Comparison of ENCODE assay signal across 9 cellular contexts in the genomic region with DNA sequence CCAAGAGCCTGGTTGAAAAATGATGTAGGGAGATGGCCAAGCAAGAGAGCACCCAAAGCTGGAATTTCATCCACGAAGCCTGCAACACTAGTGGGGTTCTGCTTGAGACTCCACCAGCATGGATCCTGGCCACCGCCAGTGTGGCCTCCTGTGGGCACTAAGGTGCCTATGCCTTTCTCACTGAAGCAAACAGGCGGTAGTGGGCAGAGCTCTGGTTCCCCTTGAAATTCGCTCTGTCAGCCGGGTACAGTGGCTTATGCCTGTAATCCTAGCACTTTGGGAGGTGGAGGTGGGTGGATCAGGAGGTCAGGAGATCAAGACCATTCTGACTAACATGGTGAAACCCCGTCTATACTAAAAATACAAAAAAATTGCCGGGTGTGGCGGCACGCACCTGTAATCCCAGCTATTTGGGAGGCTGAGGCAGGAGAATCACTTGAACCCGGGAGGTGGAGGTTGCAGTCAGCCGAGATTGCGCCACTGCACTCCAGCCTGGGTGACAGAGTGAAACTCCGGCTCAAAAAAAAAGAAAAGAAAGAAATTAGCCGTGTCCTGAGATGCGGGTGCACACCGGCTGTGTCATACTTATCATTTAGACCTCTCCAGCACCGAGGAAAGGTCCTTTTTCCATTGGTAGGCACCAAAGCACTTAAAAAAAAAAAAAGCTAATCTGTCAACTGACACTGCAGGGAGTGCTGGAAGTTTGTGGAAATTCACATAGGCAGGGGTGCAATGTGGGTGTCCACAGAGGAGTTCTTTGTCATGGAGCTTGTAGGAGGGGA. TPM values are rescaled to one million over a fixed set of nuclear protein-coding genes. Genes with fewer than 3 reads are reported as not detected.
A peak's percentile ranks its signal among the peaks of the same experiment; 100 is the strongest.
DNase-seq lines count a peak whose midpoint lies in the region; ATAC-seq and TF ChIP-seq lines count a peak whose summit lies in the region.
"Had no signal": no experiment of that assay in that cellular context is flagged by ENCODE, and none has a peak within 500 bp of the region (broad histone marks: within the 10 kb centered on the region; RNA-seq: fewer than 3 reads in every experiment).

No MANE protein-coding gene starts in this region.

- H3K27me3 ChIP-seq in MM.1S (replicated peaks; ENCODE audit: insufficient read depth, low read length): no peaks in the 10 kb centered on the region
- no peaks in the 10 kb centered on the region for H3K27me3 ChIP-seq in colonic mucosa
- H3K27me3 ChIP-seq in skeletal muscle tissue (ENCODE audit: control insufficient read depth in 3 of 3, insufficient read depth in 3 of 3, low read length in 3 of 3): no peaks in the 10 kb centered on the region

- peaks cover 54% of the 10 kb centered on the region for H3K4me1 ChIP-seq in MM.1S (ENCODE audit: low read length)
- no peaks in the 10 kb centered on the region for H3K4me1 ChIP-seq in colonic mucosa
- peaks cover 4 to 10% (median 4%) of the 10 kb centered on the region in 3 donors for H3K4me1 ChIP-seq in skeletal muscle tissue (ENCODE audit: control insufficient read depth in 3 of 3, insufficient read depth in 3 of 3, low read length in 3 of 3)

- H3K9me2 ChIP-seq in MM.1S (replicated peaks; ENCODE audit: insufficient read depth, low read length): no peaks in the 10 kb centered on the region

- no peaks in the 10 kb centered on the region; the same call in 1 of the 2 replicates for H3K36me3 ChIP-seq in MM.1S (replicated peaks; ENCODE audit: insufficient read depth, low read length)
- H3K36me3 ChIP-seq in colonic mucosa: no peaks in the 10 kb centered on the region
- peaks cover 0 to 4% (median 0%) of the 10 kb centered on the region in 3 donors for H3K36me3 ChIP-seq in skeletal muscle tissue (ENCODE audit: control insufficient read depth in 3 of 3, insufficient read depth in 3 of 3, low read length in 3 of 3)

- H3K9ac ChIP-seq in MM.1S (ENCODE audit: low read length) (peak overlapping the region; percentile 59; the same call in 1 of the 2 replicates), colonic mucosa (ENCODE audit: low read depth in 2 of 2, low read length in 2 of 2) (peak overlapping the region; percentile 35 to 61), skeletal muscle tissue (ENCODE audit: low read depth in 1 of 3, low read length in 3 of 3) (no peak overlapping the region)

- no peak for DNase-seq in activated CD4-positive, CD25-positive, alpha-beta regulatory T cell (lab: John Stamatoyannopoulos, UW)
- DNase-seq in MM.1S: no peak
- DNase-seq in colonic mucosa: no peak
- no peak for DNase-seq in NOMO-1 (lab: John Stamatoyannopoulos, UW; ENCODE audit: unreplicated experiment in 2 of 2)
- no peak for DNase-seq in ACHN

- H3K9me3 ChIP-seq in MM.1S (replicated peaks; ENCODE audit: insufficient read depth, low read length) (no peaks in the 10 kb centered on the region), colonic mucosa (no peaks in the 10 kb centered on the region), skeletal muscle tissue (ENCODE audit: control insufficient read depth in 3 of 3, low read length in 3 of 3) (no peaks in the 10 kb centered on the region)

- H3F3A ChIP-seq in MM.1S (ENCODE audit: insufficient read depth, low read length): peaks cover 26% of the 10 kb centered on the region

- in situ Hi-C loops in ACHN (cut with HindIII; ENCODE audit: low pct_ligation_motif_present, low pct_unique_long_range_greater_than_20kb, low sequenced_read_pairs): no loop called here

- peak overlapping the region; percentile 92 for H3K4me2 ChIP-seq in MM.1S (ENCODE audit: low read depth, low read length)

- peak; percentile 44 to 45 for ATAC-seq in activated CD4-positive, CD25-positive, alpha-beta regulatory T cell treated with anti-CD3 and anti-CD28 coated beads, Interleukin-2, amount 50 U/mL, for 24 hours
- ATAC-seq in HG02885 (IDR thresholded peaks at IDR 0.05; ENCODE audit: poor library complexity, unreplicated experiment): no peak
- ATAC-seq: WTC11 had no signal

- intact Hi-C loops in colonic mucosa (cut with DNase I): no loop called here

- peak overlapping the region; percentile 60 for H3K4me3 ChIP-seq in MM.1S (ENCODE audit: low read length)
- H3K4me3 ChIP-seq in colonic mucosa: peak overlapping the region; percentile 23
- H3K4me3 ChIP-seq in skeletal muscle tissue (ENCODE audit: low read length in 3 of 3): peak overlapping the region in 2 of 3 donors; percentile 1 to 14

- H3K27ac ChIP-seq in MM.1S (ENCODE audit: low read length): peak overlapping the region; percentile 96; the same call in 1 of the 2 replicates
- peak overlapping the region; percentile 54 for H3K27ac ChIP-seq in colonic mucosa
- peak overlapping the region; percentile 13 for H3K27ac ChIP-seq in skeletal muscle tissue (ENCODE audit: low read depth, low read length)

- H4K20me1 ChIP-seq in MM.1S (ENCODE audit: insufficient read depth, low read length): 0 out of 2 replicates have a peak, but pooled peaks cover 10% of the 10 kb centered on the region

- no peak overlapping the region for H2AFZ ChIP-seq in MM.1S (ENCODE audit: low read length)

- TF ChIP-seq CTCF in MM.1S (IDR thresholded peaks at IDR 0.05; ENCODE audit: low read length): no peak
- TF ChIP-seq CTCF in colonic mucosa (IDR thresholded peaks at IDR 0.05): no peak

- peaks cover 92% of the 10 kb centered on the region for H3K79me2 ChIP-seq in MM.1S (ENCODE audit: low read length)

RNA-seq across cellular contexts. Expression of a gene that starts 28.3 kb away (rescaled TPM):
- total RNA-seq in colonic mucosa (10 to 100 TPM; 34.8 to 38.0 TPM), skeletal muscle tissue (28.7 TPM)

RNA-seq across cellular contexts. Expression of a gene that starts 49.5 kb away (rescaled TPM):
- total RNA-seq in colonic mucosa (1 to 10 TPM; 2.1 to 3.6 TPM), skeletal muscle tissue (1.6 TPM)

Comparison
In these comparisons a context has a peak if more than half of its experiments do, and no peak if none do; other contexts are left out.
1. H3K27ac ChIP-seq: peak in every context shown above with its lines; median percentile 96 in MM.1S; 54 in colonic mucosa; 13 in skeletal muscle tissue.
2. H3K4me3 ChIP-seq: peak in every context shown above with its lines; median percentile 60 in MM.1S; 23 in colonic mucosa; 8 in skeletal muscle tissue.
3. H3K9ac ChIP-seq: peak in MM.1S (single experiment) and colonic mucosa (2 of 2); none in skeletal muscle tissue (0 of 3).